ENCODE assay signal across 18 cellular contexts in the genomic region with DNA sequence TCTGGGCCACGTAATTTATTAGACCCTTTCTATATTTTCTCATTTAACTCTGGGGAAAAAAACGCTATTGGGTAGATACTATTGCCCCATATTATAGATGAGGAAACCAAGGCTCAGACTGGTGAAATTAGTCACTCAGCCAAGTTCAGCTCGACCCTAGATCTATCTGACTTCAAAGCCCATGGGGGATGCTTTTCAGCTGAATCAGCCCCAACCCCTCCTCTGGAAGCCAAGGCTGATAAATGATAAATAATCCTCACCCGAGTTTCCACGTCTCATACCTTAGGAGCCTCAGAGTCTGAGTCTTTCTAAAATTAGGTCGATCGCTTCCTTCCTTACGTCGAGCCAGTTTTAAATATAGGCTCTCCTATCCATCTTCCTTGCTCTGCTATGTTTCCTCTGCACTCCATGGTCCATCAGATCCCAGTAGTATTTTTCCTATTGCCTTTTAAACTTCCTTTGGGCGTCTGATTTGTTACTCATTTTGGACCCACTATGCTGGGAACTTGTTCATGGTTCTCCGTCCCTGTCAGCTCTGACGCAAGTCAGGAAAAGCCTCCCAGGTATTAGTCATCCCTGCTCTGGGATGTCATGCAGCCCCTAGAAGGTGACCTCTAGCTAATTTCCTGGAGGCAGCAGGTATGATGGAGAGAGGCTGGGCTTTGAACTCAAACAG.
DNase-seq lines count a peak whose midpoint lies in the region; ATAC-seq and TF ChIP-seq lines count a peak whose summit lies in the region.
"Had no signal": no experiment of that assay in that cellular context is flagged by ENCODE, and none has a peak within 500 bp of the region (broad histone marks: within the 10 kb centered on the region; RNA-seq: fewer than 3 reads in every experiment).

No MANE protein-coding gene starts in this region.

- H3K27ac Mint-ChIP-seq in activated CD4-positive, alpha-beta T cell treated with anti-CD3 and anti-CD28 coated beads for 36 hours, result no peak overlapping the region
- H3K27ac Mint-ChIP-seq: activated CD4-positive, alpha-beta T cell treated with anti-CD3 and anti-CD28 coated beads, Interleukin-2, amount 10 ng/mL, durations not matched to agents 7 days and 5 days had no signal

- H3K4me3 Mint-ChIP-seq in activated CD4-positive, alpha-beta T cell treated with anti-CD3 and anti-CD28 coated beads for 36 hours, result no peak overlapping the region
- H3K4me3 Mint-ChIP-seq: activated CD4-positive, alpha-beta T cell treated with anti-CD3 and anti-CD28 coated beads, Interleukin-2, amount 10 ng/mL, durations not matched to agents 7 days and 5 days had no signal

- no peaks in the 10 kb centered on the region for H3K4me1 Mint-ChIP-seq in activated CD4-positive, alpha-beta T cell treated with anti-CD3 and anti-CD28 coated beads for 36 hours
- H3K4me1 Mint-ChIP-seq: activated CD4-positive, alpha-beta T cell treated with anti-CD3 and anti-CD28 coated beads, Interleukin-2, amount 10 ng/mL, durations not matched to agents 7 days and 5 days had no signal

- no peaks in the 10 kb centered on the region for H3K9me2 ChIP-seq in hepatocyte (replicated peaks; ENCODE audit: insufficient read depth)

- intact Hi-C loops in left ventricle myocardium superior (cut with micrococcal nuclease), result no loop called here
- intact Hi-C loops in Right ventricle myocardium inferior (cut with DNase I), result no loop called here
- intact Hi-C loops in uterus (cut with DNase I; ENCODE audit: low total_unique reads), result no loop called here
- intact Hi-C loops in activated CD4-positive, alpha-beta T cell treated with anti-CD3 and anti-CD28 coated beads for 36 hours (cut with DNase I, micrococcal nuclease), result no loop called here

- in situ Hi-C loops in astrocyte of the spinal cord (cut with HindIII; ENCODE audit: low sequenced_read_pairs), result no loop called here

- 74% methylated on average over 12 of the region's 12 CpGs for WGBS in hepatocyte (ENCODE audit: low lambda C conversion rate, missing lambda C conversion rate)

- H3K27ac ChIP-seq in hepatocyte (peak overlapping the region; percentile 28), uterus (peak overlapping the region; percentile 19 to 23)
- H3K27ac ChIP-seq: HL-60 had no signal

- H4K20me1 ChIP-seq in hepatocyte (ENCODE audit: insufficient read depth, poor library complexity, severe bottlenecking), result no peaks in the 10 kb centered on the region

- DNase-seq in left ventricle myocardium superior (no peak), Right ventricle myocardium inferior (ENCODE audit: missing footprints) (no peak), astrocyte of the spinal cord (ENCODE audit: low read depth, low spot score) (peak; percentile 58), hepatocyte (ENCODE audit: low spot score) (peak; percentile 49), uterus (peak; percentile 36 to 62)
- no peak for DNase-seq in activated CD4-positive, alpha-beta T cell treated with anti-CD3 and anti-CD28 coated beads for 36 hours
- no peak for DNase-seq in stimulated activated naive CD4-positive, alpha-beta T cell (lab: John Stamatoyannopoulos, UW)
- DNase-seq: activated CD4-positive, alpha-beta T cell treated with anti-CD3 and anti-CD28 coated beads, Interleukin-2, amount 10 ng/mL, durations not matched to agents 7 days and 5 days; activated T-cell treated with anti-CD3 and anti-CD28 coated beads, Interleukin-2, amount 50 U/mL, for 48 hours; amniotic stem cell; DMS153; GOT3; MV-4-11; T-helper 1 cell had no signal

- no peak for TF ChIP-seq POLR2A in uterus (IDR thresholded peaks at IDR 0.05)

- no peaks in the 10 kb centered on the region for H3K36me3 Mint-ChIP-seq in activated CD4-positive, alpha-beta T cell treated with anti-CD3 and anti-CD28 coated beads for 36 hours (ENCODE audit: low read depth)

- H3K4me1 ChIP-seq in hepatocyte (ENCODE audit: insufficient read depth) (peaks cover 22% of the 10 kb centered on the region), uterus (peaks cover 0 to 6% of the 10 kb centered on the region in 2 donors)

- H3K9me3 Mint-ChIP-seq in activated CD4-positive, alpha-beta T cell treated with anti-CD3 and anti-CD28 coated beads for 36 hours (ENCODE audit: low read depth), result no peaks in the 10 kb centered on the region
- H3K9me3 Mint-ChIP-seq: activated CD4-positive, alpha-beta T cell treated with anti-CD3 and anti-CD28 coated beads, Interleukin-2, amount 10 ng/mL, durations not matched to agents 7 days and 5 days had no signal

- H3K36me3 ChIP-seq in hepatocyte (replicated peaks; ENCODE audit: insufficient read depth, low read depth) (no peaks in the 10 kb centered on the region), uterus (no peaks in the 10 kb centered on the region)

- H3K79me2 ChIP-seq in hepatocyte, result no peaks in the 10 kb centered on the region

- no peaks in the 10 kb centered on the region for H3K9me3 ChIP-seq in hepatocyte (ENCODE audit: low read depth)
- H3K9me3 ChIP-seq in uterus, result no peaks in the 10 kb centered on the region

- H3K4me3 ChIP-seq in astrocyte of the spinal cord (ENCODE audit: low read depth, low read length) (no peak overlapping the region), hepatocyte (no peak overlapping the region), uterus (no peak overlapping the region)
- H3K4me3 ChIP-seq: GM12878, lung had no signal

- no peak overlapping the region for H2AFZ ChIP-seq in hepatocyte

- POLR2A ChIA-PET in activated CD4-positive, alpha-beta T cell treated with anti-CD3 and anti-CD28 coated beads for 36 hours (lab: Charles Lee), result no interaction called here

- H3K27me3 ChIP-seq in hepatocyte (no peaks in the 10 kb centered on the region), uterus (no peaks in the 10 kb centered on the region)

- ATAC-seq in left ventricle myocardium superior (peak; percentile 9), Right ventricle myocardium inferior (no peak), HG03045 (IDR thresholded peaks at IDR 0.05; ENCODE audit: unreplicated experiment) (no peak)
- no peak for ATAC-seq in activated CD4-positive, alpha-beta T cell treated with anti-CD3 and anti-CD28 coated beads for 36 hours
- ATAC-seq: GM12878 had no signal

- no peak overlapping the region for H3K4me2 ChIP-seq in hepatocyte

- TF ChIP-seq CTCF in astrocyte of the spinal cord (IDR thresholded peaks at IDR 0.05; ENCODE audit: low read depth, low read length), result no peak
- no peak for TF ChIP-seq CTCF in hepatocyte (IDR thresholded peaks at IDR 0.05; ENCODE audit: poor library complexity)
- TF ChIP-seq CTCF in uterus (IDR thresholded peaks at IDR 0.05), result no peak

- CTCF ChIA-PET in activated CD4-positive, alpha-beta T cell treated with anti-CD3 and anti-CD28 coated beads for 36 hours (lab: Charles Lee), result no interaction called here

- peaks cover 2% of the 10 kb centered on the region for H3K27me3 Mint-ChIP-seq in activated CD4-positive, alpha-beta T cell treated with anti-CD3 and anti-CD28 coated beads for 36 hours
- H3K27me3 Mint-ChIP-seq: activated CD4-positive, alpha-beta T cell treated with anti-CD3 and anti-CD28 coated beads, Interleukin-2, amount 10 ng/mL, durations not matched to agents 7 days and 5 days had no signal

Comparison
In these comparisons a context has a peak if more than half of its experiments do, and no peak if none do; other contexts are left out.
1. DNase-seq: peak in astrocyte of the spinal cord (single experiment), hepatocyte (single experiment) and uterus (2 of 2); none in left ventricle myocardium superior (single experiment), Right ventricle myocardium inferior (single experiment), activated CD4-positive, alpha-beta T cell treated with anti-CD3 and anti-CD28 coated beads for 36 hours (single experiment) and stimulated activated naive CD4-positive, alpha-beta T cell (0 of 6).